Comparison of ENCODE assay signal across 20 cellular contexts in genomic region chr11:36605221-36606216, GRCh38. TPM values are rescaled to one million over a fixed set of nuclear protein-coding genes. Genes with fewer than 3 reads are reported as not detected.
DNase-seq lines count a peak whose midpoint lies in the region; ATAC-seq, FAIRE-seq and TF ChIP-seq lines count a peak whose summit lies in the region.
"Had no signal": no experiment of that assay in that cellular context is flagged by ENCODE, and none has a peak within 500 bp of the region (broad histone marks: within the 10 kb centered on the region; RNA-seq: fewer than 3 reads in every experiment).

No MANE protein-coding gene starts in this region.

- CTCF ChIA-PET in K562 (lab: Yijun Ruan, JAX; ENCODE audit: low intra/inter-chr PET ratio): no interaction called here

- no peaks in the 10 kb centered on the region for H3K9me3 ChIP-seq in K562 (replicated peaks; ENCODE audit: control insufficient read depth, insufficient read depth, low read depth, low read length)
- H3K9me3 ChIP-seq: BE2C had no signal

- H3K27ac ChIP-seq in K562 (ENCODE audit: extremely low read depth, low read depth, low read length): no peak overlapping the region
- H3K27ac ChIP-seq: SK-N-MC had no signal

- TF ChIP-seq POLR2A in K562 (conservative IDR thresholded peaks at IDR 0.05) (no peak), lower leg skin (IDR thresholded peaks at IDR 0.05) (no peak), erythroblast (IDR thresholded peaks at IDR 0.05; ENCODE audit: low read length) (no peak)

- in situ Hi-C loops in K562 (cut with MboI): no loop called here

- no peaks in the 10 kb centered on the region for H3K4me1 ChIP-seq in K562 (replicated peaks in 1 of 2; ENCODE audit: control insufficient read depth in 2 of 2, insufficient read depth in 2 of 2, low read length in 2 of 2)
- H3K4me1 ChIP-seq: BE2C had no signal

- TF ChIP-seq EP300 in K562 (IDR thresholded peaks at IDR 0.05; ENCODE audit: low read length): no peak

- no peak overlapping the region for H3K4me2 ChIP-seq in K562 (ENCODE audit: insufficient read depth, low read length)

- H3K36me3 ChIP-seq in K562 (ENCODE audit: control insufficient read depth, insufficient read depth, low read length): no peaks in the 10 kb centered on the region
- H3K36me3 ChIP-seq: BE2C had no signal

- no peak overlapping the region for H3K9ac ChIP-seq in K562 (ENCODE audit: insufficient read depth in 1 of 2, low read depth in 2 of 2, low read length in 2 of 2)

- H3K27me3 ChIP-seq in K562 (ENCODE audit: control insufficient read depth in 2 of 2, insufficient read depth in 2 of 2, low read length in 2 of 2): no peaks in the 10 kb centered on the region
- H3K27me3 ChIP-seq: BE2C had no signal

- ATAC-seq in GM18867 (IDR thresholded peaks at IDR 0.05; ENCODE audit: unreplicated experiment) (peak; percentile 86), GM21717 (IDR thresholded peaks at IDR 0.05; ENCODE audit: unreplicated experiment) (peak; percentile 79), HG03196 (IDR thresholded peaks at IDR 0.05; ENCODE audit: unreplicated experiment) (peak; percentile 67), K562 (no peak)
- ATAC-seq: activated CD8-positive, alpha-beta T cell treated with anti-CD3 and anti-CD28 coated beads for 36 hours; activated T-helper 17 cell treated with anti-CD3 and anti-CD28 coated beads, Interleukin-2, amount 50 U/mL, for 72 hours; left ventricle myocardium superior; PC-3 had no signal

- no peak overlapping the region for H2AFZ ChIP-seq in K562 (ENCODE audit: low read depth, low read length)

- BruUV-seq in K562 (replicated peaks; lab: Mats Ljungman, UMichigan): no TSS peak

- DNase-seq in K562 (ENCODE audit: extremely low read depth in 1 of 4, low spot score in 3 of 4): no peak
- DNase-seq in lower leg skin (ENCODE audit: low spot score in 2 of 2): no peak
- no peak for DNase-seq in erythroblast (lab: John Stamatoyannopoulos, UW)
- no peak for DNase-seq in RPMI8226
- DNase-seq: activated CD8-positive, alpha-beta T cell treated with anti-CD3 and anti-CD28 coated beads for 36 hours; amniotic stem cell; BE2C; H7; IMR-90; left ventricle myocardium superior; NCI-H1436; PC-3; posterior cingulate gyrus; small intestine had no signal

- intact Hi-C loops in K562 (cut with micrococcal nuclease) (no loop called here), lower leg skin (cut with DNase I; ENCODE audit: low total_unique reads) (no loop called here)

- H3K79me2 ChIP-seq in K562 (ENCODE audit: control insufficient read depth, insufficient read depth, low read length): no peaks in the 10 kb centered on the region

- H4K20me1 ChIP-seq in K562 (replicated peaks; ENCODE audit: control insufficient read depth, insufficient read depth, low read length): no peaks in the 10 kb centered on the region; the same call in 1 of the 2 replicates

- no peak for TF ChIP-seq RAD21 in K562 (CRISPR knock-in tag; conservative IDR thresholded peaks at IDR 0.05 in 1 of 2, IDR thresholded peaks at IDR 0.05 in 1 of 2)

- H3K9me1 ChIP-seq in K562 (ENCODE audit: control insufficient read depth, insufficient read depth, low read length): no peaks in the 10 kb centered on the region

- FAIRE-seq in K562 (lab: Jason Lieb, UNC): no peak
- FAIRE-seq: small intestine had no signal

- no peak for TF ChIP-seq CTCF in K562 (IDR thresholded peaks at IDR 0.05 in 2 of 3, conservative IDR thresholded peaks at IDR 0.05 in 1 of 3; ENCODE audit: insufficient read depth in 2 of 3, low read depth in 1 of 3, low read length in 3 of 3)
- TF ChIP-seq CTCF in lower leg skin (IDR thresholded peaks at IDR 0.05): no peak

- POLR2A ChIA-PET in K562 (lab: Yijun Ruan, JAX): no interaction called here

- H3K4me3 ChIP-seq in K562 (no peak overlapping the region), lower leg skin (ENCODE audit: low read depth, poor library complexity, severe bottlenecking) (no peak overlapping the region)
- H3K4me3 ChIP-seq: SK-N-MC had no signal

- 17% methylated on average over 6 of the region's 6 CpGs for WGBS in K562 (ENCODE audit: insufficient coverage, low coverage, missing lambda C conversion rate)
- 84 to 87% methylated on average over 6 of the region's 6 CpGs for WGBS in lower leg skin, 2 donors

TF ChIP-seq in K562, 482 proteins besides CTCF, POLR2A, EP300 and RAD21:
- TF ChIP-seq MAFG (tag; conservative IDR thresholded peaks at IDR 0.05) (peak; percentile 77), NFE2 (IDR thresholded peaks at IDR 0.05; ENCODE audit: low read depth) (peak; percentile 46; the same call in 1 of the 2 replicates), NFE2L1 (tag; IDR thresholded peaks at IDR 0.05; ENCODE audit: borderline replicate concordance, low read depth) (peak; percentile 26; the same call in 1 of the 2 replicates), ZC3H4 (CRISPR knock-in tag; IDR thresholded peaks at IDR 0.05; ENCODE audit: borderline replicate concordance) (no peak)

RNA-seq across cellular contexts. Expression of gene RAG2, which starts 7.5 kb away (rescaled TPM):
- not detected in 2 replicates for total RNA-seq in K562 (2011; cell fraction: chromatin; rRNA removed; ENCODE audit: low replicate concordance)
- total RNA-seq in K562 (2011; cell fraction: nucleolus; rRNA removed): not detected in 2 replicates
- total RNA-seq in K562 (2011; cell fraction: nucleoplasm; rRNA removed): not detected in 2 replicates
- 0.04 and 2.7 TPM in 2 replicates for total RNA-seq in K562 (2014; rRNA removed)
- total RNA-seq in K562 (2014; rRNA removed; fragmentation: Illumina TruSeq; extraction: Trizol): 0.07 and 0.16 TPM in 2 replicates
- 0.53 and 0.72 TPM in 2 replicates for total RNA-seq in K562 (2015; rRNA removed; fragmentation: Illumina TruSeq; extraction: Trizol)
- total RNA-seq in K562 (2021): not detected in 2 replicates
- polyA plus RNA-seq in K562 (2011; rRNA removed): not detected in 2 replicates
- not detected in 2 replicates for polyA plus RNA-seq in K562 (2011; cell fraction: cytosol; rRNA removed)
- not detected in 2 replicates for polyA plus RNA-seq in K562 (2011; cell fraction: nucleus; rRNA removed)
- polyA plus RNA-seq in K562 (2012): 0.34 and 0.42 TPM in 2 replicates
- 0.06 and 0.08 TPM in 2 replicates for polyA plus RNA-seq in K562 (2014; fragmentation: Illumina TruSeq; extraction: Trizol)
- under 1 TPM; 0.24 to 0.28 TPM for polyA plus RNA-seq in K562 (2014; fragmentation: Nextera tagmentation; extraction: Ambion mirVana)
- 0.89 TPM in 1 of 2 replicates, not detected in the other for polyA plus RNA-seq in K562 (2014; rRNA removed)
- not detected in 2 replicates for polyA minus RNA-seq in K562 (2011; rRNA and poly(A)+ RNA removed)
- polyA minus RNA-seq in K562 (2011; cell fraction: cytosol; rRNA and poly(A)+ RNA removed): not detected in 2 replicates
- not detected in 2 replicates for polyA minus RNA-seq in K562 (2011; cell fraction: nucleus; rRNA and poly(A)+ RNA removed)
- total RNA-seq in lower leg skin: not detected
- total RNA-seq: activated CD8-positive, alpha-beta T cell treated with anti-CD3 and anti-CD28 coated beads for 36 hours; activated T-helper 17 cell treated with anti-CD3 and anti-CD28 coated beads, Interleukin-2, amount 50 U/mL, for 72 hours; H7; IMR-90; left ventricle myocardium superior; NCI-H460; PC-3 had no signal
- polyA plus RNA-seq: IMR-90, small intestine had no signal

RNA-seq across cellular contexts. Expression of gene IFTAP, which starts 11.2 kb away (rescaled TPM):
- 0.32 and 3.1 TPM in 2 replicates for total RNA-seq in K562 (2011; cell fraction: chromatin; rRNA removed; ENCODE audit: low replicate concordance)
- total RNA-seq in K562 (2011; cell fraction: nucleolus; rRNA removed): 0.50 and 1.3 TPM in 2 replicates
- total RNA-seq in K562 (2011; cell fraction: nucleoplasm; rRNA removed): 2.7 and 3.0 TPM in 2 replicates
- total RNA-seq in K562 (2014; rRNA removed) (10.4 and 10.7 TPM in 2 replicates), K562 (2014; rRNA removed; fragmentation: Illumina TruSeq; extraction: Trizol) (20.1 and 21.4 TPM in 2 replicates), K562 (2015; rRNA removed; fragmentation: Illumina TruSeq; extraction: Trizol) (15.0 and 17.0 TPM in 2 replicates), K562 (2021) (9.2 and 9.8 TPM in 2 replicates), lower leg skin (10 to 100 TPM in 2 of 4 donors, 1 to 10 TPM in 2; 4.0 to 13.8 (median 9.8) TPM)
- polyA plus RNA-seq in K562 (2011; rRNA removed) (4.4 and 12.2 TPM in 2 replicates), K562 (2014; fragmentation: Illumina TruSeq; extraction: Trizol) (20.6 and 30.0 TPM in 2 replicates), K562 (2014; fragmentation: Nextera tagmentation; extraction: Ambion mirVana) (10 to 100 TPM; 18.1 to 22.4 TPM), K562 (2014; rRNA removed) (17.0 and 23.1 TPM in 2 replicates)
- 2.3 and 3.1 TPM in 2 replicates for polyA plus RNA-seq in K562 (2011; cell fraction: cytosol; rRNA removed)
- 1.2 and 1.3 TPM in 2 replicates for polyA plus RNA-seq in K562 (2011; cell fraction: nucleus; rRNA removed)
- polyA plus RNA-seq in K562 (2012): 19.5 and 26.7 TPM in 2 replicates
- polyA minus RNA-seq in K562 (2011; rRNA and poly(A)+ RNA removed): 3.6 and 5.0 TPM in 2 replicates
- 1.7 TPM in 1 of 2 replicates, not detected in the other for polyA minus RNA-seq in K562 (2011; cell fraction: cytosol; rRNA and poly(A)+ RNA removed)
- polyA minus RNA-seq in K562 (2011; cell fraction: nucleus; rRNA and poly(A)+ RNA removed): 2.1 and 3.4 TPM in 2 replicates

RNA-seq across cellular contexts. Expression of gene RAG1, which starts 37.7 kb away (rescaled TPM):
- total RNA-seq in K562 (2011; cell fraction: chromatin; rRNA removed; ENCODE audit: low replicate concordance): 1.8 and 6.2 TPM in 2 replicates
- total RNA-seq in K562 (2011; cell fraction: nucleolus; rRNA removed): 0.83 and 2.0 TPM in 2 replicates
- total RNA-seq in K562 (2011; cell fraction: nucleoplasm; rRNA removed): 2.6 and 6.9 TPM in 2 replicates
- total RNA-seq in K562 (2014; rRNA removed) (1.8 and 2.0 TPM in 2 replicates), K562 (2014; rRNA removed; fragmentation: Illumina TruSeq; extraction: Trizol) (2.5 and 2.8 TPM in 2 replicates), K562 (2015; rRNA removed; fragmentation: Illumina TruSeq; extraction: Trizol) (1.5 and 1.7 TPM in 2 replicates), K562 (2021) (1.6 and 2.1 TPM in 2 replicates), lower leg skin (under 1 TPM in 3 of 4 donors, not detected in 1; 0.17 to 0.45 (median 0.39) TPM)
- polyA plus RNA-seq in K562 (2011; rRNA removed) (0.93 and 1.7 TPM in 2 replicates), K562 (2014; fragmentation: Illumina TruSeq; extraction: Trizol) (2.0 and 2.2 TPM in 2 replicates), K562 (2014; fragmentation: Nextera tagmentation; extraction: Ambion mirVana) (under 1 TPM; 0.49 to 0.89 TPM), K562 (2014; rRNA removed) (1.4 and 1.5 TPM in 2 replicates)
- polyA plus RNA-seq in K562 (2011; cell fraction: cytosol; rRNA removed): 0.27 and 0.40 TPM in 2 replicates
- polyA plus RNA-seq in K562 (2011; cell fraction: nucleus; rRNA removed): 1.9 and 2.4 TPM in 2 replicates
- 1.7 and 2.8 TPM in 2 replicates for polyA plus RNA-seq in K562 (2012)
- 1.3 and 1.9 TPM in 2 replicates for polyA minus RNA-seq in K562 (2011; rRNA and poly(A)+ RNA removed)
- polyA minus RNA-seq in K562 (2011; cell fraction: cytosol; rRNA and poly(A)+ RNA removed): 1.3 TPM in 2 replicates
- polyA minus RNA-seq in K562 (2011; cell fraction: nucleus; rRNA and poly(A)+ RNA removed): 1.1 and 1.2 TPM in 2 replicates
